12 cellular contexts compared by ENCODE assay signal in genomic region chr4:151882072-151882803, GRCh38.
DNase-seq lines count a peak whose midpoint lies in the region; ATAC-seq and TF ChIP-seq lines count a peak whose summit lies in the region.
"Had no signal": no experiment of that assay in that cellular context is flagged by ENCODE, and none has a peak within 500 bp of the region (broad histone marks: within the 10 kb centered on the region; RNA-seq: fewer than 3 reads in every experiment).

No MANE protein-coding gene starts in this region.

- H3K27ac Mint-ChIP-seq in activated CD4-positive, alpha-beta T cell treated with anti-CD3 and anti-CD28 coated beads, Interleukin-2, amount 10 ng/mL, durations not matched to agents 24 days and 14 days, result peak overlapping the region; percentile 83
- peak overlapping the region; percentile 1 to 72 (median 39) for H3K27ac Mint-ChIP-seq in naive thymus-derived CD4-positive, alpha-beta T cell

- intact Hi-C loops in activated CD4-positive, alpha-beta T cell treated with anti-CD3 and anti-CD28 coated beads, Interleukin-2, amount 10 ng/mL, durations not matched to agents 24 days and 14 days (cut with micrococcal nuclease), result loop anchor here (1.0 to 10.0 kb wide), 5 partner anchors 121 to 1233 kb away; partner anchors contain the start of gene GATB
- intact Hi-C loops in naive thymus-derived CD4-positive, alpha-beta T cell (cut with micrococcal nuclease), result loop anchor here in 1 of 2 donors (5.0 kb wide), 1 partner anchor 130 kb away; no protein-coding TSS in a partner anchor
- intact Hi-C loops in colonic mucosa (cut with DNase I), result no loop called here

- no peak overlapping the region for H3K4me3 ChIP-seq in naive thymus-derived CD4-positive, alpha-beta T cell (ENCODE audit: low read length)
- H3K4me3 ChIP-seq in colonic mucosa, result no peak overlapping the region
- H3K4me3 ChIP-seq: breast epithelium had no signal

- no peaks in the 10 kb centered on the region for H3K27me3 ChIP-seq in naive thymus-derived CD4-positive, alpha-beta T cell (ENCODE audit: control insufficient read depth in 2 of 2, insufficient read depth in 2 of 2, low read length in 2 of 2)
- no peaks in the 10 kb centered on the region for H3K27me3 ChIP-seq in colonic mucosa
- H3K27me3 ChIP-seq: breast epithelium had no signal

- no peaks in the 10 kb centered on the region for H3K9me3 ChIP-seq in naive thymus-derived CD4-positive, alpha-beta T cell (ENCODE audit: control insufficient read depth in 2 of 3, low read length in 3 of 3)
- no peaks in the 10 kb centered on the region for H3K9me3 ChIP-seq in colonic mucosa
- H3K9me3 ChIP-seq: breast epithelium had no signal

- H3K4me1 Mint-ChIP-seq in activated CD4-positive, alpha-beta T cell treated with anti-CD3 and anti-CD28 coated beads, Interleukin-2, amount 10 ng/mL, durations not matched to agents 24 days and 14 days, result peaks cover 26% of the 10 kb centered on the region
- H3K4me1 Mint-ChIP-seq in naive thymus-derived CD4-positive, alpha-beta T cell, result peaks cover 6 to 30% (median 29%) of the 10 kb centered on the region in 7 donors

- ATAC-seq in GM21526 (IDR thresholded peaks at IDR 0.05; ENCODE audit: low FRiP score, unreplicated experiment) (peak; percentile 61), HG03159 (IDR thresholded peaks at IDR 0.05; ENCODE audit: unreplicated experiment) (peak; percentile 55)
- peak; percentile 42 for ATAC-seq in naive thymus-derived CD4-positive, alpha-beta T cell

- no peaks in the 10 kb centered on the region for H3K9me3 Mint-ChIP-seq in activated CD4-positive, alpha-beta T cell treated with anti-CD3 and anti-CD28 coated beads, Interleukin-2, amount 10 ng/mL, durations not matched to agents 24 days and 14 days
- peaks cover 0 to 3% (median 0%) of the 10 kb centered on the region in 11 donors for H3K9me3 Mint-ChIP-seq in naive thymus-derived CD4-positive, alpha-beta T cell

- H3K36me3 ChIP-seq in naive thymus-derived CD4-positive, alpha-beta T cell (ENCODE audit: control insufficient read depth in 2 of 3, insufficient read depth in 3 of 3, low read length in 3 of 3), result no peaks in the 10 kb centered on the region
- no peaks in the 10 kb centered on the region for H3K36me3 ChIP-seq in colonic mucosa
- H3K36me3 ChIP-seq: breast epithelium had no signal

- peaks cover 0 to 3% of the 10 kb centered on the region in 2 donors for H3K4me1 ChIP-seq in naive thymus-derived CD4-positive, alpha-beta T cell (ENCODE audit: control insufficient read depth in 2 of 2, insufficient read depth in 2 of 2, low read length in 2 of 2)
- no peaks in the 10 kb centered on the region for H3K4me1 ChIP-seq in colonic mucosa
- H3K4me1 ChIP-seq: breast epithelium had no signal

- no peak overlapping the region for H3K9ac ChIP-seq in colonic mucosa (ENCODE audit: low read depth in 2 of 2, low read length in 2 of 2)

- peaks cover 2% of the 10 kb centered on the region for H3K27me3 Mint-ChIP-seq in activated CD4-positive, alpha-beta T cell treated with anti-CD3 and anti-CD28 coated beads, Interleukin-2, amount 10 ng/mL, durations not matched to agents 24 days and 14 days
- no peaks in the 10 kb centered on the region for H3K27me3 Mint-ChIP-seq in naive thymus-derived CD4-positive, alpha-beta T cell

- no peak overlapping the region for H3K27ac ChIP-seq in naive thymus-derived CD4-positive, alpha-beta T cell (ENCODE audit: low read depth, low read length)
- H3K27ac ChIP-seq in colonic mucosa, result no peak overlapping the region
- H3K27ac ChIP-seq: breast epithelium had no signal

- no peak for DNase-seq in activated CD4-positive, alpha-beta T cell treated with anti-CD3 and anti-CD28 coated beads, Interleukin-2, amount 10 ng/mL, durations not matched to agents 24 days and 14 days
- no peak for DNase-seq in activated CD4-positive, alpha-beta T cell treated with anti-CD3 and anti-CD28 coated beads for 48 hours
- no peak for DNase-seq in naive thymus-derived CD4-positive, alpha-beta T cell
- DNase-seq in colonic mucosa (no peak), NCI-H748 (lab: John Stamatoyannopoulos, UW; ENCODE audit: unreplicated experiment) (no peak), ureter (ENCODE audit: low spot score) (no peak)
- DNase-seq: activated CD4-positive, alpha-beta T cell treated with anti-CD3 and anti-CD28 coated beads, Interleukin-2, amount 50 U/mL, for 1 hour; NCI-H187; retina had no signal

- CTCF ChIA-PET in naive thymus-derived CD4-positive, alpha-beta T cell (lab: Charles Lee), result interaction anchor here (0.8 kb wide), 1 partner anchor 74 kb away, joined by 3 read pairs; no protein-coding TSS in a partner anchor

- POLR2A ChIA-PET in naive thymus-derived CD4-positive, alpha-beta T cell (lab: Charles Lee), result no interaction called here

- TF ChIP-seq CTCF in colonic mucosa (IDR thresholded peaks at IDR 0.05), result no peak

- no peaks in the 10 kb centered on the region for H3K36me3 Mint-ChIP-seq in activated CD4-positive, alpha-beta T cell treated with anti-CD3 and anti-CD28 coated beads, Interleukin-2, amount 10 ng/mL, durations not matched to agents 24 days and 14 days (ENCODE audit: low read depth)
- peaks cover 0 to 4% (median 0%) of the 10 kb centered on the region in 5 donors for H3K36me3 Mint-ChIP-seq in naive thymus-derived CD4-positive, alpha-beta T cell

- H3K4me3 Mint-ChIP-seq in activated CD4-positive, alpha-beta T cell treated with anti-CD3 and anti-CD28 coated beads, Interleukin-2, amount 10 ng/mL, durations not matched to agents 24 days and 14 days, result peak overlapping the region; percentile 49
- peak overlapping the region in 6 of 10 donors; percentile 4 to 56 (median 30) for H3K4me3 Mint-ChIP-seq in naive thymus-derived CD4-positive, alpha-beta T cell
